30 cellular contexts compared by ENCODE assay signal in the genomic region with DNA sequence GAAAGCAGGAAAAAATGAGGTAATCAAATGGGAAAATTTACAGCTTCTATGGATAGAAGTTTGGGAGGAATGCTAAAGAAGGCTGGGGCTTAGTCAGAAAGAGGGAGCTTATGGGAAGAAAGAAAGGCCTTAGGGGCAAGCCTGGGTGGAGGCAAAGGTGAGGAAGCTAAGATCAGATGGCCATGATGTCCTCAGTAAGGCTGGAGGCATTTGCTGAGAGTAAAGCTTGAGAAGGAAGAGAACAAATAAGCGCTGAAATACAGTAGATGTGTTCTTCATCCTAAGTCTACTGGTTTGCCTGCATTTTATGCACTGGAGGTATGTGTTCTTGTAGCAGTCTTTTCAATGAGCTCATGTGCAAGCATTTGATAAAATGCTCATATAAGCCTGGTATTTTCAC.
DNase-seq lines count a peak whose midpoint lies in the region; FAIRE-seq and TF ChIP-seq lines count a peak whose summit lies in the region.
"Had no signal": no experiment of that assay in that cellular context is flagged by ENCODE, and none has a peak within 500 bp of the region (broad histone marks: within the 10 kb centered on the region; RNA-seq: fewer than 3 reads in every experiment).

No MANE protein-coding gene starts in this region.

- H3K9me3 ChIP-seq in trophoblast cell (ENCODE audit: insufficient read depth, low read depth, low read length): no peaks in the 10 kb centered on the region
- H3K9me3 ChIP-seq: A549; BE2C; BLaER1; BLaER1 treated with 17β-estradiol and CSF1 and Interleukin-3, amounts not matched to agents 10 nM and 100 nM; Caco-2 had no signal

- DNase-seq in D721Med (ENCODE audit: insufficient read length, low spot score) (no peak), trophoblast cell (peak; percentile 91 to 95), AG08395 (ENCODE audit: low spot score) (no peak)
- no peak for DNase-seq in activated CD4-positive, CD25-positive, alpha-beta regulatory T cell treated with anti-CD3 and anti-CD28 coated beads, Interleukin-2, amount 50 U/mL, for 72 hours
- DNase-seq: 8988T; ACHN; AML-193; BE2C; C1 segment of cervical spinal cord; Caco-2; Calu3; CD4-positive, alpha-beta memory T cell; CD4-positive, alpha-beta T cell; CD4-positive, CD25-positive, alpha-beta regulatory T cell; CD8-positive, alpha-beta memory T cell; CD8-positive, alpha-beta T cell; COR-L47; DMS 273 treated with DMSO at 0.1 percent for 48 hours; DMS153; DMS53; DMS79; DMS79 treated with DMSO at 0.1 percent for 48 hours; DND-41; EL had no signal

- no peak overlapping the region for H3K4me3 ChIP-seq in trophoblast cell (ENCODE audit: low read depth, low read length)
- H3K4me3 ChIP-seq: A549; BLaER1; BLaER1 treated with 17β-estradiol and CSF1 and Interleukin-3, amounts not matched to agents 10 nM and 100 nM had no signal

- no peak overlapping the region for H3K14ac ChIP-seq in trophoblast cell (ENCODE audit: low read length)

- H3K9ac ChIP-seq in trophoblast cell (ENCODE audit: low read length): no peak overlapping the region
- H3K9ac ChIP-seq: BLaER1; BLaER1 treated with 17β-estradiol and CSF1 and Interleukin-3, amounts not matched to agents 10 nM and 100 nM had no signal

- H3K27ac ChIP-seq in trophoblast cell (ENCODE audit: low read depth, low read length): no peak overlapping the region
- H3K27ac ChIP-seq: 22Rv1; A549; BLaER1; BLaER1 treated with 17β-estradiol and CSF1 and Interleukin-3, amounts not matched to agents 10 nM and 100 nM; C4-2B had no signal

- peak; percentile 35 for FAIRE-seq in D721Med (lab: Jason Lieb, UNC)
- FAIRE-seq: A204.1, A549 had no signal

- no CpG with 5 or more reads among the region's 1 CpG for WGBS in trophoblast cell (ENCODE audit: extremely low coverage, insufficient coverage, insufficient read length)

- H3K4ac ChIP-seq in trophoblast cell (ENCODE audit: low read depth, low read length): no peak overlapping the region

- no peak overlapping the region for H4K8ac ChIP-seq in trophoblast cell (ENCODE audit: low read depth, low read length)

- H2BK12ac ChIP-seq in trophoblast cell (ENCODE audit: low read length): no peak overlapping the region

- H3K27me3 ChIP-seq in trophoblast cell (ENCODE audit: insufficient read depth, low read length): no peaks in the 10 kb centered on the region
- H3K27me3 ChIP-seq: BE2C; BLaER1; BLaER1 treated with 17β-estradiol and CSF1 and Interleukin-3, amounts not matched to agents 10 nM and 100 nM had no signal

- no peak overlapping the region for H4K91ac ChIP-seq in trophoblast cell (ENCODE audit: low read depth, low read length)

- no peaks in the 10 kb centered on the region for H3K36me3 ChIP-seq in trophoblast cell (ENCODE audit: control insufficient read depth in 1 of 2, insufficient read depth in 2 of 2, low read length in 2 of 2)
- H3K36me3 ChIP-seq: BE2C; BLaER1; BLaER1 treated with 17β-estradiol and CSF1 and Interleukin-3, amounts not matched to agents 10 nM and 100 nM had no signal

- H4K12ac ChIP-seq in trophoblast cell (ENCODE audit: low read depth, low read length): no peak overlapping the region

- no peaks in the 10 kb centered on the region for H3K79me1 ChIP-seq in trophoblast cell (ENCODE audit: low read length)

- H3K4me1 ChIP-seq in trophoblast cell (ENCODE audit: control insufficient read depth in 1 of 2, insufficient read depth in 2 of 2, low read length in 2 of 2): no peaks in the 10 kb centered on the region
- H3K4me1 ChIP-seq: A549; BE2C; BLaER1; BLaER1 treated with 17β-estradiol and CSF1 and Interleukin-3, amounts not matched to agents 10 nM and 100 nM; Caco-2 had no signal

- H2AK5ac ChIP-seq in trophoblast cell (ENCODE audit: low read length): no peak overlapping the region

- no peak overlapping the region for H2AFZ ChIP-seq in trophoblast cell (ENCODE audit: insufficient read depth, low read length, poor library complexity)

- no peak overlapping the region for H3K23ac ChIP-seq in trophoblast cell (ENCODE audit: low read length)

- H2BK120ac ChIP-seq in trophoblast cell (ENCODE audit: insufficient read depth, low read length, poor library complexity): no peak overlapping the region

- no peak overlapping the region for H3K4me2 ChIP-seq in trophoblast cell (ENCODE audit: low read length)
- H3K4me2 ChIP-seq: A549; BLaER1; BLaER1 treated with 17β-estradiol and CSF1 and Interleukin-3, amounts not matched to agents 10 nM and 100 nM had no signal

- no peak overlapping the region for H2BK5ac ChIP-seq in trophoblast cell (ENCODE audit: low read depth, low read length, poor library complexity)

- no peak overlapping the region for H3K18ac ChIP-seq in trophoblast cell (ENCODE audit: low read length)

- TF ChIP-seq CTCF in D721Med (IDR thresholded peaks at IDR 0.05; ENCODE audit: insufficient read depth, missing control alignments): no peak

- H3K79me2 ChIP-seq in trophoblast cell (ENCODE audit: control insufficient read depth, insufficient read depth, low read length, poor library complexity): no peaks in the 10 kb centered on the region

Comparison
In these comparisons a context has a peak if more than half of its experiments do, and no peak if none do; other contexts are left out.
1. DNase-seq: peak in trophoblast cell (2 of 2); none in D721Med (single experiment), AG08395 (single experiment) and activated CD4-positive, CD25-positive, alpha-beta regulatory T cell treated with anti-CD3 and anti-CD28 coated beads, Interleukin-2, amount 50 U/mL, for 72 hours (single experiment).